In genomic region chr2:81583311-81584108, GRCh38 we compare ENCODE assay signal across 25 cellular contexts.
"Had no signal": no experiment of that assay in that cellular context is flagged by ENCODE, and none has a peak within 500 bp of the region (broad histone marks: within the 10 kb centered on the region; RNA-seq: fewer than 3 reads in every experiment).

No MANE protein-coding gene starts in this region.

- H3K4me1 Mint-ChIP-seq: activated naive CD8-positive, alpha-beta T cell treated with anti-CD3 and anti-CD28 coated beads, Interleukin-2, amount 10 ng/mL, durations not matched to agents 7 days and 5 days had no signal

- H3K4me1 ChIP-seq: adrenal gland, ascending aorta, body of pancreas, SJSA1 had no signal

- H3K27ac ChIP-seq: adrenal gland, ascending aorta, body of pancreas, KMS-11, SJSA1 had no signal

- H3K4me3 Mint-ChIP-seq: activated CD8-positive, alpha-beta T cell treated with anti-CD3 and anti-CD28 coated beads, Interleukin-2, amount 10 ng/mL, durations not matched to agents 7 days and 5 days; activated naive CD8-positive, alpha-beta T cell treated with anti-CD3 and anti-CD28 coated beads, Interleukin-2, amount 10 ng/mL, durations not matched to agents 7 days and 5 days; T-helper 1 cell treated with Interleukin-12 subunit alpha and Interleukin-12 subunit beta and Interleukin-4 antibody, amounts not matched to agents 30 μg/mL and 1 μg/mL, for 36 hours had no signal

- H3K4me3 ChIP-seq: adrenal gland, ascending aorta, body of pancreas, SJSA1 had no signal

- H3K9me3 ChIP-seq: adrenal gland, ascending aorta, body of pancreas had no signal

- FAIRE-seq: bronchial epithelial cell had no signal

- ATAC-seq: activated CD8-positive, alpha-beta T cell treated with anti-CD3 and anti-CD28 coated beads, Interleukin-2, amount 10 ng/mL, durations not matched to agents 7 days and 5 days; body of pancreas; Panc1 had no signal

- H3K27me3 Mint-ChIP-seq: activated naive CD8-positive, alpha-beta T cell treated with anti-CD3 and anti-CD28 coated beads, Interleukin-2, amount 10 ng/mL, durations not matched to agents 7 days and 5 days had no signal

- H3K27ac Mint-ChIP-seq: activated CD8-positive, alpha-beta T cell treated with anti-CD3 and anti-CD28 coated beads, Interleukin-2, amount 10 ng/mL, durations not matched to agents 7 days and 5 days; activated naive CD8-positive, alpha-beta T cell treated with anti-CD3 and anti-CD28 coated beads, Interleukin-2, amount 10 ng/mL, durations not matched to agents 7 days and 5 days; T-helper 1 cell treated with Interleukin-12 subunit alpha and Interleukin-12 subunit beta and Interleukin-4 antibody, amounts not matched to agents 30 μg/mL and 1 μg/mL, for 36 hours had no signal

- H3K36me3 Mint-ChIP-seq: activated naive CD8-positive, alpha-beta T cell treated with anti-CD3 and anti-CD28 coated beads, Interleukin-2, amount 10 ng/mL, durations not matched to agents 7 days and 5 days had no signal

- H3K27me3 ChIP-seq: adrenal gland, ascending aorta, body of pancreas, SJSA1 had no signal

- H3K36me3 ChIP-seq: adrenal gland, ascending aorta, SJSA1 had no signal

- H3K4me2 ChIP-seq: KMS-11 had no signal

- H3K9ac ChIP-seq: KMS-11 had no signal

- DNase-seq: activated CD4-positive, alpha-beta T cell treated with anti-CD3 and anti-CD28 coated beads for 48 hours; activated CD4-positive, alpha-beta T cell treated with anti-CD3 and anti-CD28 coated beads, Interleukin-2, amount 50 U/mL, for 4 hours; activated CD4-positive, CD25-positive, alpha-beta regulatory T cell treated with anti-CD3 and anti-CD28 coated beads, Interleukin-2, amount 50 U/mL, for 72 hours; activated CD8-positive, alpha-beta memory T cell treated with anti-CD3 and anti-CD28 coated beads, Interleukin-2, amount 50 U/mL, for 48 hours; activated CD8-positive, alpha-beta T cell treated with anti-CD3 and anti-CD28 coated beads, Interleukin-2, amount 10 ng/mL, durations not matched to agents 7 days and 5 days; activated naive CD4-positive, alpha-beta T cell treated with anti-CD3 and anti-CD28 coated beads, Interleukin-2, amount 50 U/mL, for 16 hours; activated naive CD8-positive, alpha-beta T cell treated with anti-CD3 and anti-CD28 coated beads, Interleukin-2, amount 10 ng/mL, durations not matched to agents 7 days and 5 days; activated T-cell treated with anti-CD3 and anti-CD28 coated beads, Interleukin-2, amount 50 U/mL, for 1 hour; adrenal gland; NCI-H1092; NCI-H1417; NCI-H1930; NCI-H2171 treated with DMSO at 0.1 percent for 48 hours; NCI-H226; NCI-H526 treated with DMSO at 0.1 percent for 48 hours; NCI-H82; RPMI8226; SHP77 had no signal
